Comparison of ENCODE assay signal across 17 cellular contexts in the genomic region with DNA sequence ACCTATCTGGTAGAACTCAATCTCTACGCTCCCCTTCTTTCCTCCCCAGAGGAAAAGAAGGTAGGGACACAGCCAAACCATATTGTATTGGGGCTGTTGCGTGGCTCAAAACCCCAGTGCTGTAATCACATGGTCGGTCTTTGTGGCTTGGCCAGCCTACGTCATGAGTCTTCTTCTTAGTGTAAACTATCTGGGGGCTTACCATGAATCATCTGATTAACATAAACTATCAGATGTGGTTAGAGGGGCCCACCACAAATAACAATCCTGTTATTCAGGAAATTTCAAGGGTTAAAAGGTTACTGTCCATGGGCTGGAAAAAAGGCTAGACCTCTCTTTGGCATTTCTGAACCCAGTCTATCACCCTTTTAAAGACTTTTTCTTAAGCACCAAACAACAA. TPM values are rescaled to one million over a fixed set of nuclear protein-coding genes. Genes with fewer than 3 reads are reported as not detected.
DNase-seq lines count a peak whose midpoint lies in the region; ATAC-seq and TF ChIP-seq lines count a peak whose summit lies in the region.
"Had no signal": no experiment of that assay in that cellular context is flagged by ENCODE, and none has a peak within 500 bp of the region (broad histone marks: within the 10 kb centered on the region; RNA-seq: fewer than 3 reads in every experiment).

No MANE protein-coding gene starts in this region.

- WGBS in SK-N-SH (ENCODE audit: low lambda C conversion rate) = 95% methylated on average over 4 of the region's 4 CpGs

- no peak overlapping the region for H3K4me3 ChIP-seq in SK-N-SH (ENCODE audit: low read depth in 2 of 2, low read length in 1 of 2)
- H3K4me3 ChIP-seq: psoas muscle, vagina had no signal

- no peak overlapping the region for H3K9ac ChIP-seq in SK-N-SH

- H3K36me3 ChIP-seq in SK-N-SH (replicated peaks in 1 of 2; ENCODE audit: control insufficient read depth in 1 of 2, insufficient read depth in 2 of 2, low read length in 1 of 2) = peaks cover 5 to 7% of the 10 kb centered on the region in 2 experiments
- H3K36me3 ChIP-seq: vagina had no signal

- no peaks in the 10 kb centered on the region for H3K9me2 ChIP-seq in SK-N-SH

- ATAC-seq in GM21381 (IDR thresholded peaks at IDR 0.05; ENCODE audit: unreplicated experiment) = peak; percentile 59
- ATAC-seq: activated naive CD4-positive, alpha-beta T cell treated with anti-CD3 and anti-CD28 coated beads, Interleukin-2, amount 50 U/mL, for 72 hours; foreskin keratinocyte; HepG2; naive thymus-derived CD4-positive, alpha-beta T cell; psoas muscle had no signal

- no peak overlapping the region for H3K4me2 ChIP-seq in SK-N-SH

- no peaks in the 10 kb centered on the region for H4K20me1 ChIP-seq in SK-N-SH (ENCODE audit: insufficient read depth)

- no peaks in the 10 kb centered on the region for H3K9me3 ChIP-seq in SK-N-SH
- H3K9me3 ChIP-seq: Caco-2, psoas muscle, vagina had no signal

- no peaks in the 10 kb centered on the region for H3F3A ChIP-seq in SK-N-SH (replicated peaks; ENCODE audit: insufficient read depth)

- TF ChIP-seq RAD21 in SK-N-SH (IDR thresholded peaks at IDR 0.05; ENCODE audit: low read length) = no peak

- CTCF ChIA-PET in SK-N-SH (lab: Yijun Ruan, JAX) = no interaction called here

- H3K27me3 ChIP-seq in SK-N-SH (ENCODE audit: insufficient read depth) = no peaks in the 10 kb centered on the region
- H3K27me3 ChIP-seq: foreskin keratinocyte, vagina had no signal

- POLR2A ChIA-PET in SK-N-SH (lab: Yijun Ruan, JAX) = no interaction called here

- H3K4me1 ChIP-seq in SK-N-SH (ENCODE audit: control insufficient read depth in 1 of 2, insufficient read depth in 2 of 2, low read depth in 1 of 2, low read length in 1 of 2) = no peaks in the 10 kb centered on the region
- H3K4me1 ChIP-seq: Caco-2, foreskin keratinocyte, psoas muscle, vagina had no signal

- H2AFZ ChIP-seq in SK-N-SH (ENCODE audit: low read depth) = no peak overlapping the region

- no peaks in the 10 kb centered on the region for H3K79me2 ChIP-seq in SK-N-SH (ENCODE audit: insufficient read depth)

- no peak overlapping the region for H3K27ac ChIP-seq in SK-N-SH (ENCODE audit: low read depth in 2 of 2, low read length in 1 of 2)
- H3K27ac ChIP-seq: foreskin keratinocyte, psoas muscle, vagina had no signal

- DNase-seq in AG08396 (ENCODE audit: low spot score) (peak; percentile 47), M059J (ENCODE audit: low read depth) (peak; percentile 93), fibroblast of peridontal ligament (ENCODE audit: extremely low read depth) (peak; percentile 89), SK-N-SH (no peak), NCI-H1092 (lab: John Stamatoyannopoulos, UW) (no peak), NOMO-1 treated with dmso at 0.1 percent for 144 hours (lab: John Stamatoyannopoulos, UW; ENCODE audit: unreplicated experiment) (no peak), NCI-H1930 (lab: John Stamatoyannopoulos, UW) (no peak)
- DNase-seq: activated CD4-positive, CD25-positive, alpha-beta regulatory T cell treated with anti-CD3 and anti-CD28 coated beads, Interleukin-2, amount 50 U/mL, for 72 hours; Caco-2; foreskin keratinocyte; MV-4-11; naive thymus-derived CD4-positive, alpha-beta T cell; psoas muscle had no signal

- no peak for TF ChIP-seq CTCF in SK-N-SH (IDR thresholded peaks at IDR 0.05)

- no peak for TF ChIP-seq EP300 in SK-N-SH (IDR thresholded peaks at IDR 0.05; ENCODE audit: borderline replicate concordance in 1 of 2, low read depth in 1 of 2, low read length in 1 of 2)

TF ChIP-seq in SK-N-SH, 30 proteins besides CTCF, POLR2A, EP300 and RAD21:
- no peak for TF ChIP-seq FOSL2 (IDR thresholded peaks at IDR 0.05; ENCODE audit: borderline replicate concordance, low read depth)
- no peak for TF ChIP-seq RCOR1 (IDR thresholded peaks at IDR 0.05; ENCODE audit: low read length)
- TF ChIP-seq, protein P1, sequence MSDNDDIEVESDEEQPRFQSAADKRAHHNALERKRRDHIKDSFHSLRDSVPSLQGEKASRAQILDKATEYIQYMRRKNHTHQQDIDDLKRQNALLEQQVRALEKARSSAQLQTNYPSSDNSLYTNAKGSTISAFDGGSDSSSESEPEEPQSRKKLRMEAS (IDR thresholded peaks at IDR 0.05; ENCODE audit: low read depth) = no peak
- TF ChIP-seq CHD2 (IDR thresholded peaks at IDR 0.05; ENCODE audit: low read length, partially characterized antibody) = no peak
- no peak for TF ChIP-seq NFIC (IDR thresholded peaks at IDR 0.05; ENCODE audit: borderline replicate concordance)
- TF ChIP-seq, protein P2, sequence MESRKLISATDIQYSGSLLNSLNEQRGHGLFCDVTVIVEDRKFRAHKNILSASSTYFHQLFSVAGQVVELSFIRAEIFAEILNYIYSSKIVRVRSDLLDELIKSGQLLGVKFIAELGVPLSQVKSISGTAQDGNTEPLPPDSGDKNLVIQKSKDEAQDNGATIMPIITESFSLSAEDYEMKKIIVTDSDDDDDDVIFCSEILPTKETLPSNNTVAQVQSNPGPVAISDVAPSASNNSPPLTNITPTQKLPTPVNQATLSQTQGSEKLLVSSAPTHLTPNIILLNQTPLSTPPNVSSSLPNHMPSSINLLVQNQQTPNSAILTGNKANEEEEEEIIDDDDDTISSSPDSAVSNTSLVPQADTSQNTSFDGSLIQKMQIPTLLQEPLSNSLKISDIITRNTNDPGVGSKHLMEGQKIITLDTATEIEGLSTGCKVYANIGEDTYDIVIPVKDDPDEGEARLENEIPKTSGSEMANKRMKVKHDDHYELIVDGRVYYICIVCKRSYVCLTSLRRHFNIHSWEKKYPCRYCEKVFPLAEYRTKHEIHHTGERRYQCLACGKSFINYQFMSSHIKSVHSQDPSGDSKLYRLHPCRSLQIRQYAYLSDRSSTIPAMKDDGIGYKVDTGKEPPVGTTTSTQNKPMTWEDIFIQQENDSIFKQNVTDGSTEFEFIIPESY (IDR thresholded peaks at IDR 0.05; ENCODE audit: borderline replicate concordance, low read depth) = no peak
- no peak for TF ChIP-seq SMC3 (IDR thresholded peaks at IDR 0.05; ENCODE audit: low read depth, low read length)
- TF ChIP-seq MEF2A (IDR thresholded peaks at IDR 0.05; ENCODE audit: borderline replicate concordance, low read depth) = no peak
- TF ChIP-seq, protein P3, sequence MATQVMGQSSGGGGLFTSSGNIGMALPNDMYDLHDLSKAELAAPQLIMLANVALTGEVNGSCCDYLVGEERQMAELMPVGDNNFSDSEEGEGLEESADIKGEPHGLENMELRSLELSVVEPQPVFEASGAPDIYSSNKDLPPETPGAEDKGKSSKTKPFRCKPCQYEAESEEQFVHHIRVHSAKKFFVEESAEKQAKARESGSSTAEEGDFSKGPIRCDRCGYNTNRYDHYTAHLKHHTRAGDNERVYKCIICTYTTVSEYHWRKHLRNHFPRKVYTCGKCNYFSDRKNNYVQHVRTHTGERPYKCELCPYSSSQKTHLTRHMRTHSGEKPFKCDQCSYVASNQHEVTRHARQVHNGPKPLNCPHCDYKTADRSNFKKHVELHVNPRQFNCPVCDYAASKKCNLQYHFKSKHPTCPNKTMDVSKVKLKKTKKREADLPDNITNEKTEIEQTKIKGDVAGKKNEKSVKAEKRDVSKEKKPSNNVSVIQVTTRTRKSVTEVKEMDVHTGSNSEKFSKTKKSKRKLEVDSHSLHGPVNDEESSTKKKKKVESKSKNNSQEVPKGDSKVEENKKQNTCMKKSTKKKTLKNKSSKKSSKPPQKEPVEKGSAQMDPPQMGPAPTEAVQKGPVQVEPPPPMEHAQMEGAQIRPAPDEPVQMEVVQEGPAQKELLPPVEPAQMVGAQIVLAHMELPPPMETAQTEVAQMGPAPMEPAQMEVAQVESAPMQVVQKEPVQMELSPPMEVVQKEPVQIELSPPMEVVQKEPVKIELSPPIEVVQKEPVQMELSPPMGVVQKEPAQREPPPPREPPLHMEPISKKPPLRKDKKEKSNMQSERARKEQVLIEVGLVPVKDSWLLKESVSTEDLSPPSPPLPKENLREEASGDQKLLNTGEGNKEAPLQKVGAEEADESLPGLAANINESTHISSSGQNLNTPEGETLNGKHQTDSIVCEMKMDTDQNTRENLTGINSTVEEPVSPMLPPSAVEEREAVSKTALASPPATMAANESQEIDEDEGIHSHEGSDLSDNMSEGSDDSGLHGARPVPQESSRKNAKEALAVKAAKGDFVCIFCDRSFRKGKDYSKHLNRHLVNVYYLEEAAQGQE (IDR thresholded peaks at IDR 0.05; ENCODE audit: low read depth, low read length) = no peak
- TF ChIP-seq TAF1 (IDR thresholded peaks at IDR 0.05; ENCODE audit: borderline replicate concordance, low read depth, low read length) = no peak
- no peak for TF ChIP-seq TEAD4 (IDR thresholded peaks at IDR 0.05; ENCODE audit: borderline replicate concordance, insufficient read depth)
TF ChIP-seq in SK-N-SH: peak in this region for 0.

RNA-seq across cellular contexts. Expression of a gene that starts 49.5 kb away (rescaled TPM):
- total RNA-seq in M059J (2014; rRNA removed; shearing (Covaris generic)) = not detected in 2 replicates
- 0.08 TPM in 1 of 2 replicates, not detected in the other for polyA plus RNA-seq in SK-N-SH (2012; rRNA removed)
- polyA plus RNA-seq in SK-N-SH (2012; cell fraction: cytosol; rRNA removed) = not detected in 2 replicates
- 0.08 and 0.27 TPM in 2 replicates for polyA plus RNA-seq in SK-N-SH (2012; cell fraction: nucleus; rRNA removed)
- polyA plus RNA-seq: foreskin keratinocyte; naive thymus-derived CD4-positive, alpha-beta T cell had no signal

Comparison
In these comparisons a context has a peak if more than half of its experiments do, and no peak if none do; other contexts are left out.
1. DNase-seq: peak in AG08396 (single experiment), M059J (single experiment) and fibroblast of peridontal ligament (single experiment); none in SK-N-SH (single experiment), NCI-H1092 (single experiment), NOMO-1 treated with dmso at 0.1 percent for 144 hours (single experiment) and NCI-H1930 (0 of 2).